Comparison of ENCODE assay signal across 8 cellular contexts in genomic region chrX:110087485-110088356, GRCh38.
DNase-seq lines count a peak whose midpoint lies in the region; ATAC-seq, FAIRE-seq and TF ChIP-seq lines count a peak whose summit lies in the region.

No MANE protein-coding gene starts in this region.

- H2AFZ ChIP-seq in endothelial cell of umbilical vein (ENCODE audit: low read depth, low read length): no peak overlapping the region

- TF ChIP-seq CTCF in endothelial cell of umbilical vein (IDR thresholded peaks at IDR 0.05; ENCODE audit: extremely low read depth in 1 of 2, insufficient read depth in 1 of 2, low read depth in 1 of 2, low read length in 2 of 2): no peak
- no peak for TF ChIP-seq CTCF in retinal pigment epithelial cell (conservative IDR thresholded peaks at IDR 0.05; ENCODE audit: low read depth, low read length)
- TF ChIP-seq CTCF in GM10248 (IDR thresholded peaks at IDR 0.05; ENCODE audit: control extremely low read depth, extremely low read depth, low read depth, missing control alignments): no peak

- no peaks in the 10 kb centered on the region for H3K9me3 ChIP-seq in endothelial cell of umbilical vein (replicated peaks; ENCODE audit: control insufficient read depth, insufficient read depth, low read length)

- CTCF ChIA-PET in endothelial cell of umbilical vein (lab: Charles Lee) (interaction anchor here (1.3 to 1.6 kb wide), 3 partner anchors 42 to 59 kb away, joined by 3 to 7 read pairs (median 7); no protein-coding TSS in a partner anchor), GM10248 (lab: Yijun Ruan, JAX) (no interaction called here)

- peak overlapping the region; percentile 96 for H3K27ac ChIP-seq in endothelial cell of umbilical vein (ENCODE audit: insufficient read depth, low read depth, low read length)

- BruUV-seq in endothelial cell of umbilical vein (replicated peaks; lab: Mats Ljungman, UMichigan): TSS peak; percentile 61

- H3K4me1 ChIP-seq in endothelial cell of umbilical vein (ENCODE audit: control insufficient read depth, extremely low read depth, insufficient read depth, low read length): peaks cover 34% of the 10 kb centered on the region

- peak; percentile 13 for DNase-seq in NCI-H2196 treated with DMSO at 0.1 percent for 48 hours (lab: John Stamatoyannopoulos, UW; ENCODE audit: unreplicated experiment)
- DNase-seq in endothelial cell of umbilical vein (ENCODE audit: low read depth, low spot score): peak; percentile 74
- DNase-seq in retinal pigment epithelial cell (ENCODE audit: low read depth): peak; percentile 49
- no peak for DNase-seq in DMS114 treated with DMSO at 0.1 percent for 48 hours (lab: John Stamatoyannopoulos, UW; ENCODE audit: unreplicated experiment)
- no peak for DNase-seq in GM10248 (ENCODE audit: extremely low spot score)
- no peak for DNase-seq in activated gamma-delta T cell treated with Interleukin-2 at 50 U/mL for 16 hours

- no peaks in the 10 kb centered on the region for H3K27me3 ChIP-seq in endothelial cell of umbilical vein (ENCODE audit: control insufficient read depth in 2 of 2, insufficient read depth in 2 of 2, low read length in 2 of 2)

- peak overlapping the region; percentile 37 for H3K4me2 ChIP-seq in endothelial cell of umbilical vein (ENCODE audit: insufficient read depth, low read length)

- H3K9ac ChIP-seq in endothelial cell of umbilical vein (replicated peaks; ENCODE audit: extremely low read depth, insufficient read depth, low read length): peak overlapping the region; percentile 82

- TF ChIP-seq POLR2A in endothelial cell of umbilical vein (IDR thresholded peaks at IDR 0.05; ENCODE audit: low read depth, low read length): no peak

- POLR2A ChIA-PET in endothelial cell of umbilical vein (lab: Charles Lee) (no interaction called here), GM10248 (lab: Yijun Ruan, JAX) (no interaction called here)

- intact Hi-C loops in endothelial cell of umbilical vein (cut with micrococcal nuclease): loop anchor here (1.0 to 2.0 kb wide), 3 partner anchors 61 to 133 kb away; no protein-coding TSS in a partner anchor

- H3K9me1 ChIP-seq in endothelial cell of umbilical vein (replicated peaks; ENCODE audit: control insufficient read depth, extremely low read depth, insufficient read depth, low read length): no peaks in the 10 kb centered on the region

- no peaks in the 10 kb centered on the region for H4K20me1 ChIP-seq in endothelial cell of umbilical vein (replicated peaks; ENCODE audit: control insufficient read depth, extremely low read depth, insufficient read depth, low read length)

- H3K4me3 ChIP-seq in endothelial cell of umbilical vein (replicated peaks in 1 of 3; ENCODE audit: insufficient read depth in 1 of 3, low read depth in 1 of 3, low read length in 3 of 3): peak overlapping the region in 1 of 3 experiments; percentile 9
- no peak overlapping the region for H3K4me3 ChIP-seq in retinal pigment epithelial cell (ENCODE audit: low read length)

- no peaks in the 10 kb centered on the region for H3K79me2 ChIP-seq in endothelial cell of umbilical vein (ENCODE audit: control insufficient read depth, insufficient read depth, low read length)

- ATAC-seq in GM18868 (IDR thresholded peaks at IDR 0.05; ENCODE audit: unreplicated experiment): peak; percentile 35
- ATAC-seq in HG02970 (IDR thresholded peaks at IDR 0.05; ENCODE audit: low FRiP score, unreplicated experiment): no peak

- dilution Hi-C loops in endothelial cell of umbilical vein (cut with MboI; ENCODE audit: extremely low pct_ligation_motif_present, low sequenced_read_pairs): no loop called here

- FAIRE-seq in endothelial cell of umbilical vein (lab: Jason Lieb, UNC): no peak

- H3K36me3 ChIP-seq in endothelial cell of umbilical vein (ENCODE audit: control insufficient read depth in 2 of 2, extremely low read depth in 1 of 2, insufficient read depth in 2 of 2, low read length in 2 of 2): no peaks in the 10 kb centered on the region

TF ChIP-seq in endothelial cell of umbilical vein, 7 proteins besides CTCF, POLR2A, EP300 and RAD21:
- TF ChIP-seq GATA2 (IDR thresholded peaks at IDR 0.05; ENCODE audit: insufficient read depth, insufficient read length, low read depth, low read length): peak; percentile 35
- TF ChIP-seq POLR2AphosphoS5 (IDR thresholded peaks at IDR 0.05; ENCODE audit: insufficient read depth, low read depth, low read length): no peak
- TF ChIP-seq FOS (IDR thresholded peaks at IDR 0.05; ENCODE audit: borderline replicate concordance, insufficient read depth, low read length): peak; percentile 59
- TF ChIP-seq MYC (IDR thresholded peaks at IDR 0.05; ENCODE audit: low read depth, low read length): no peak
- TF ChIP-seq JUN (IDR thresholded peaks at IDR 0.05; ENCODE audit: borderline replicate concordance, insufficient read depth, insufficient read length, low read depth): peak; percentile 69
- TF ChIP-seq EZH2 (IDR thresholded peaks at IDR 0.05; ENCODE audit: borderline replicate concordance, low read depth, low read length, severe bottlenecking): no peak

Comparison
In these comparisons a context has a peak if more than half of its experiments do, and no peak if none do; other contexts are left out.
1. DNase-seq: peak in NCI-H2196 treated with DMSO at 0.1 percent for 48 hours (single experiment), endothelial cell of umbilical vein (single experiment) and retinal pigment epithelial cell (single experiment); none in DMS114 treated with DMSO at 0.1 percent for 48 hours (single experiment), GM10248 (single experiment) and activated gamma-delta T cell treated with Interleukin-2 at 50 U/mL for 16 hours (single experiment).